ENCODE assay signal across 1 cellular context in genomic region chr22:19373450-19373849, GRCh38.
A peak's percentile ranks its signal among the peaks of the same experiment; 100 is the strongest.
TF ChIP-seq lines count a peak whose summit lies in the region.

No MANE protein-coding gene starts in this region.

TF ChIP-seq in K562, 482 proteins besides CTCF, POLR2A, EP300 and RAD21 (continued from another document and continues in another):
- TF ChIP-seq, protein P1, sequence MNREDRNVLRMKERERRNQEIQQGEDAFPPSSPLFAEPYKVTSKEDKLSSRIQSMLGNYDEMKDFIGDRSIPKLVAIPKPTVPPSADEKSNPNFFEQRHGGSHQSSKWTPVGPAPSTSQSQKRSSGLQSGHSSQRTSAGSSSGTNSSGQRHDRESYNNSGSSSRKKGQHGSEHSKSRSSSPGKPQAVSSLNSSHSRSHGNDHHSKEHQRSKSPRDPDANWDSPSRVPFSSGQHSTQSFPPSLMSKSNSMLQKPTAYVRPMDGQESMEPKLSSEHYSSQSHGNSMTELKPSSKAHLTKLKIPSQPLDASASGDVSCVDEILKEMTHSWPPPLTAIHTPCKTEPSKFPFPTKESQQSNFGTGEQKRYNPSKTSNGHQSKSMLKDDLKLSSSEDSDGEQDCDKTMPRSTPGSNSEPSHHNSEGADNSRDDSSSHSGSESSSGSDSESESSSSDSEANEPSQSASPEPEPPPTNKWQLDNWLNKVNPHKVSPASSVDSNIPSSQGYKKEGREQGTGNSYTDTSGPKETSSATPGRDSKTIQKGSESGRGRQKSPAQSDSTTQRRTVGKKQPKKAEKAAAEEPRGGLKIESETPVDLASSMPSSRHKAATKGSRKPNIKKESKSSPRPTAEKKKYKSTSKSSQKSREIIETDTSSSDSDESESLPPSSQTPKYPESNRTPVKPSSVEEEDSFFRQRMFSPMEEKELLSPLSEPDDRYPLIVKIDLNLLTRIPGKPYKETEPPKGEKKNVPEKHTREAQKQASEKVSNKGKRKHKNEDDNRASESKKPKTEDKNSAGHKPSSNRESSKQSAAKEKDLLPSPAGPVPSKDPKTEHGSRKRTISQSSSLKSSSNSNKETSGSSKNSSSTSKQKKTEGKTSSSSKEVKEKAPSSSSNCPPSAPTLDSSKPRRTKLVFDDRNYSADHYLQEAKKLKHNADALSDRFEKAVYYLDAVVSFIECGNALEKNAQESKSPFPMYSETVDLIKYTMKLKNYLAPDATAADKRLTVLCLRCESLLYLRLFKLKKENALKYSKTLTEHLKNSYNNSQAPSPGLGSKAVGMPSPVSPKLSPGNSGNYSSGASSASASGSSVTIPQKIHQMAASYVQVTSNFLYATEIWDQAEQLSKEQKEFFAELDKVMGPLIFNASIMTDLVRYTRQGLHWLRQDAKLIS (CRISPR knock-in tag; IDR thresholded peaks at IDR 0.05) = no peak
- TF ChIP-seq SIX5 (IDR thresholded peaks at IDR 0.05; ENCODE audit: borderline replicate concordance in 1 of 2, insufficient read depth in 1 of 2, low read depth in 1 of 2, low read length in 2 of 2) (0 out of 4 replicates have a peak, but pooled peaks of 1 of the 2 experiments have one; percentile 20), SIN3B (IDR thresholded peaks at IDR 0.05; ENCODE audit: low read depth) (0 out of 2 replicates have a peak, but pooled peaks have one; percentile 8), ETV6 (IDR thresholded peaks at IDR 0.05; ENCODE audit: borderline replicate concordance in 1 of 2, low read depth in 2 of 2, low read length in 1 of 2) (no peak), ETV6 (CRISPR knock-in tag; IDR thresholded peaks at IDR 0.05; ENCODE audit: borderline replicate concordance) (no peak), SMARCA5 (IDR thresholded peaks at IDR 0.05) (no peak), ZNF589 (CRISPR knock-in tag; IDR thresholded peaks at IDR 0.05; ENCODE audit: low read depth) (no peak), RUNX1 (IDR thresholded peaks at IDR 0.05; ENCODE audit: low read depth) (no peak), PHB (CRISPR knock-in tag; IDR thresholded peaks at IDR 0.05) (no peak), HSF4 (CRISPR knock-in tag; IDR thresholded peaks at IDR 0.05; ENCODE audit: borderline replicate concordance) (no peak), MECOM (CRISPR knock-in tag; IDR thresholded peaks at IDR 0.05) (no peak), SLC30A9 (CRISPR knock-in tag; IDR thresholded peaks at IDR 0.05) (no peak), NFYB (IDR thresholded peaks at IDR 0.05; ENCODE audit: extremely low read depth, insufficient read length) (no peak), CAMTA2 (CRISPR knock-in tag; conservative IDR thresholded peaks at IDR 0.05) (no peak), SMARCC2 (IDR thresholded peaks at IDR 0.05; ENCODE audit: low read depth) (no peak), CHD1 (IDR thresholded peaks at IDR 0.05; ENCODE audit: low read length) (no peak), SAP30 (IDR thresholded peaks at IDR 0.05; ENCODE audit: borderline replicate concordance, insufficient read depth, low read depth, low read length, poor library complexity, severe bottlenecking) (no peak), SMC3 (conservative IDR thresholded peaks at IDR 0.05; ENCODE audit: insufficient read depth, low read depth, low read length) (no peak), KDM2B (CRISPR knock-in tag; IDR thresholded peaks at IDR 0.05) (0 out of 2 replicates have a peak, but pooled peaks have one; percentile 7), ZNF780A (CRISPR knock-in tag; IDR thresholded peaks at IDR 0.05) (no peak), HNRNPUL1 (IDR thresholded peaks at IDR 0.05; ENCODE audit: low read length) (no peak), SP1 (CRISPR knock-in tag; IDR thresholded peaks at IDR 0.05) (no peak), ZNF695 (CRISPR knock-in tag; IDR thresholded peaks at IDR 0.05) (no peak), MAFF (IDR thresholded peaks at IDR 0.05; ENCODE audit: low read length) (no peak), ATF4 (CRISPR knock-in tag; IDR thresholded peaks at IDR 0.05) (no peak), ZNF384 (IDR thresholded peaks at IDR 0.05; ENCODE audit: low read depth, low read length) (no peak), ZEB2 (IDR thresholded peaks at IDR 0.05) (no peak), SRF (CRISPR knock-in tag; IDR thresholded peaks at IDR 0.05) (no peak), RBM22 (IDR thresholded peaks at IDR 0.05; ENCODE audit: low read depth, low read length, poor library complexity, severe bottlenecking) (no peak), FOXO4 (CRISPR knock-in tag; IDR thresholded peaks at IDR 0.05) (no peak), TOE1 (IDR thresholded peaks at IDR 0.05; ENCODE audit: borderline replicate concordance) (no peak), TOE1 (CRISPR knock-in tag; IDR thresholded peaks at IDR 0.05; ENCODE audit: borderline replicate concordance, low read depth) (0 out of 2 replicates have a peak, but pooled peaks have one; percentile 67), NR2C2 (CRISPR knock-in tag; IDR thresholded peaks at IDR 0.05) (0 out of 2 replicates have a peak, but pooled peaks have one; percentile 36), NR2C2 (tag; IDR thresholded peaks at IDR 0.05) (no peak), KLF1 (tag; IDR thresholded peaks at IDR 0.05) (no peak), DPF2 (IDR thresholded peaks at IDR 0.05) (no peak), ZNF717 (CRISPR knock-in tag; IDR thresholded peaks at IDR 0.05) (no peak), ILK (tag; IDR thresholded peaks at IDR 0.05; ENCODE audit: borderline replicate concordance, low read depth) (no peak), ZNF707 (CRISPR knock-in tag; conservative IDR thresholded peaks at IDR 0.05) (no peak), SRSF9 (IDR thresholded peaks at IDR 0.05; ENCODE audit: borderline replicate concordance, low read depth, low read length) (no peak), FOXA3 (CRISPR knock-in tag; conservative IDR thresholded peaks at IDR 0.05 in 1 of 2, IDR thresholded peaks at IDR 0.05 in 1 of 2) (no peak), BRCA1 (IDR thresholded peaks at IDR 0.05) (no peak), BRCA1 (CRISPR knock-in tag; IDR thresholded peaks at IDR 0.05) (0 out of 2 replicates have a peak, but pooled peaks have one; percentile 9), HOXB6 (CRISPR knock-in tag; IDR thresholded peaks at IDR 0.05; ENCODE audit: borderline replicate concordance) (no peak), CTBP1 (IDR thresholded peaks at IDR 0.05; ENCODE audit: borderline replicate concordance) (no peak), ZNF609 (CRISPR knock-in tag; IDR thresholded peaks at IDR 0.05; ENCODE audit: borderline replicate concordance) (0 out of 2 replicates have a peak, but pooled peaks have one; percentile 41), ZFP91 (CRISPR knock-in tag; IDR thresholded peaks at IDR 0.05) (0 out of 2 replicates have a peak, but pooled peaks have one; percentile 36)
- TF ChIP-seq, protein P2, sequence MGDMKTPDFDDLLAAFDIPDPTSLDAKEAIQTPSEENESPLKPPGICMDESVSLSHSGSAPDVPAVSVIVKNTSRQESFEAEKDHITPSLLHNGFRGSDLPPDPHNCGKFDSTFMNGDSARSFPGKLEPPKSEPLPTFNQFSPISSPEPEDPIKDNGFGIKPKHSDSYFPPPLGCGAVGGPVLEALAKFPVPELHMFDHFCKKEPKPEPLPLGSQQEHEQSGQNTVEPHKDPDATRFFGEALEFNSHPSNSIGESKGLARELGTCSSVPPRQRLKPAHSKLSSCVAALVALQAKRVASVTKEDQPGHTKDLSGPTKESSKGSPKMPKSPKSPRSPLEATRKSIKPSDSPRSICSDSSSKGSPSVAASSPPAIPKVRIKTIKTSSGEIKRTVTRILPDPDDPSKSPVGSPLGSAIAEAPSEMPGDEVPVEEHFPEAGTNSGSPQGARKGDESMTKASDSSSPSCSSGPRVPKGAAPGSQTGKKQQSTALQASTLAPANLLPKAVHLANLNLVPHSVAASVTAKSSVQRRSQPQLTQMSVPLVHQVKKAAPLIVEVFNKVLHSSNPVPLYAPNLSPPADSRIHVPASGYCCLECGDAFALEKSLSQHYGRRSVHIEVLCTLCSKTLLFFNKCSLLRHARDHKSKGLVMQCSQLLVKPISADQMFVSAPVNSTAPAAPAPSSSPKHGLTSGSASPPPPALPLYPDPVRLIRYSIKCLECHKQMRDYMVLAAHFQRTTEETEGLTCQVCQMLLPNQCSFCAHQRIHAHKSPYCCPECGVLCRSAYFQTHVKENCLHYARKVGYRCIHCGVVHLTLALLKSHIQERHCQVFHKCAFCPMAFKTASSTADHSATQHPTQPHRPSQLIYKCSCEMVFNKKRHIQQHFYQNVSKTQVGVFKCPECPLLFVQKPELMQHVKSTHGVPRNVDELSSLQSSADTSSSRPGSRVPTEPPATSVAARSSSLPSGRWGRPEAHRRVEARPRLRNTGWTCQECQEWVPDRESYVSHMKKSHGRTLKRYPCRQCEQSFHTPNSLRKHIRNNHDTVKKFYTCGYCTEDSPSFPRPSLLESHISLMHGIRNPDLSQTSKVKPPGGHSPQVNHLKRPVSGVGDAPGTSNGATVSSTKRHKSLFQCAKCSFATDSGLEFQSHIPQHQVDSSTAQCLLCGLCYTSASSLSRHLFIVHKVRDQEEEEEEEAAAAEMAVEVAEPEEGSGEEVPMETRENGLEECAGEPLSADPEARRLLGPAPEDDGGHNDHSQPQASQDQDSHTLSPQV (IDR thresholded peaks at IDR 0.05) = no peak
- TF ChIP-seq, protein P3, sequence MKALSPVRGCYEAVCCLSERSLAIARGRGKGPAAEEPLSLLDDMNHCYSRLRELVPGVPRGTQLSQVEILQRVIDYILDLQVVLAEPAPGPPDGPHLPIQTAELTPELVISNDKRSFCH (CRISPR knock-in tag; IDR thresholded peaks at IDR 0.05) = no peak
- TF ChIP-seq, protein P3 (tag; IDR thresholded peaks at IDR 0.05) = peak; percentile 59; the same call in 1 of the 2 replicates
- TF ChIP-seq, protein P4, sequence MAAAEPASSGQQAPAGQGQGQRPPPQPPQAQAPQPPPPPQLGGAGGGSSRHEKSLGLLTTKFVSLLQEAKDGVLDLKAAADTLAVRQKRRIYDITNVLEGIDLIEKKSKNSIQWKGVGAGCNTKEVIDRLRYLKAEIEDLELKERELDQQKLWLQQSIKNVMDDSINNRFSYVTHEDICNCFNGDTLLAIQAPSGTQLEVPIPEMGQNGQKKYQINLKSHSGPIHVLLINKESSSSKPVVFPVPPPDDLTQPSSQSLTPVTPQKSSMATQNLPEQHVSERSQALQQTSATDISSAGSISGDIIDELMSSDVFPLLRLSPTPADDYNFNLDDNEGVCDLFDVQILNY (CRISPR knock-in tag; IDR thresholded peaks at IDR 0.05) = 0 out of 2 replicates have a peak, but pooled peaks have one; percentile 60
